ENCODE assay signal across 8 cellular contexts in the genomic region with DNA sequence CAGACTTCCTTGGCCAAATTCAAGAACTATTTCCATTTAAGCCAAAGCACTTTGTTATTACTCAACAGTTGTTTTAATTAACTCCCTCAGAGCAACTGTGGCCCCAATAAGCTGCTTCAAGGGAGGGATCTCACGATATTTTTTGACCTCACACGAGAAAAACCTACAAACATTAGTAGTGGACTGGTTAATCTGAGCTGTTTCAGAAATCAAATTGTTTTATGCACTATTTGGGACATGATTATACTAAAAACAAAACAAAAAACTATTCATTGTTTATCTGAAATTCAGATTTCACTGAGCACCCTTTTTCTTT.
A peak's percentile ranks its signal among the peaks of the same experiment; 100 is the strongest.
DNase-seq lines count a peak whose midpoint lies in the region; ATAC-seq, FAIRE-seq and TF ChIP-seq lines count a peak whose summit lies in the region.

No MANE protein-coding gene starts in this region.

- no peaks in the 10 kb centered on the region for H3F3A ChIP-seq in Loucy (ENCODE audit: low read depth)

- no peaks in the 10 kb centered on the region for H3K27me3 ChIP-seq in Loucy (ENCODE audit: insufficient read depth, low read length, poor library complexity, severe bottlenecking)
- no peaks in the 10 kb centered on the region for H3K27me3 ChIP-seq in esophagus squamous epithelium

- ATAC-seq in HG02623 (IDR thresholded peaks at IDR 0.05; ENCODE audit: unreplicated experiment), result no peak

- peak overlapping the region; percentile 8 for H3K9ac ChIP-seq in Loucy (ENCODE audit: low read depth, low read length, poor library complexity, severe bottlenecking)

- FAIRE-seq in GM12891 (lab: Jason Lieb, UNC), result peak; percentile 52

- no peaks in the 10 kb centered on the region for H3K79me2 ChIP-seq in Loucy (ENCODE audit: insufficient read depth, low read length)

- intact Hi-C loops in esophagus squamous epithelium (cut with DNase I), result no loop called here

- H3K4me1 Mint-ChIP-seq in progenitor cell of endocrine pancreas (ENCODE audit: low read depth), result peaks cover 6% of the 10 kb centered on the region

- no peaks in the 10 kb centered on the region for H3K36me3 ChIP-seq in Loucy (ENCODE audit: insufficient read depth, low read length)
- no peaks in the 10 kb centered on the region for H3K36me3 ChIP-seq in esophagus squamous epithelium

- no peaks in the 10 kb centered on the region for H3K9me3 Mint-ChIP-seq in progenitor cell of endocrine pancreas (ENCODE audit: low read depth)

- TF ChIP-seq CTCF in Loucy (conservative IDR thresholded peaks at IDR 0.05; ENCODE audit: low read length) (no peak), esophagus squamous epithelium (IDR thresholded peaks at IDR 0.05) (no peak), progenitor cell of endocrine pancreas (IDR thresholded peaks at IDR 0.05; ENCODE audit: unreplicated experiment) (no peak)

- peak overlapping the region; percentile 91 for H3K27ac Mint-ChIP-seq in progenitor cell of endocrine pancreas

- H3K36me3 Mint-ChIP-seq in progenitor cell of endocrine pancreas (ENCODE audit: insufficient read depth), result no peaks in the 10 kb centered on the region

- TF ChIP-seq POLR2A in GM12891 (IDR thresholded peaks at IDR 0.05; ENCODE audit: low read depth, low read length) (no peak), esophagus squamous epithelium (IDR thresholded peaks at IDR 0.05) (no peak)

- no peaks in the 10 kb centered on the region for H4K20me1 ChIP-seq in Loucy (ENCODE audit: insufficient read depth, low read length, poor library complexity, severe bottlenecking)

- H3K4me1 ChIP-seq in Loucy (ENCODE audit: insufficient read depth, low read length, poor library complexity, severe bottlenecking) (peaks cover 9% of the 10 kb centered on the region), esophagus squamous epithelium (peaks cover 4 to 15% (median 6%) of the 10 kb centered on the region in 3 donors)

- peak overlapping the region; percentile 72 for H3K4me3 ChIP-seq in Loucy (ENCODE audit: low read length, poor library complexity, severe bottlenecking)
- peak overlapping the region in 3 of 4 donors; percentile 45 to 64 (median 47) for H3K4me3 ChIP-seq in esophagus squamous epithelium

- no peak for DNase-seq in GM12891 (ENCODE audit: insufficient read length, low spot score)
- no peak for DNase-seq in esophagus squamous epithelium (lab: John Stamatoyannopoulos, UW)
- DNase-seq in progenitor cell of endocrine pancreas (ENCODE audit: low spot score, unreplicated experiment), result no peak
- DNase-seq in stimulated activated CD4-positive, alpha-beta T cell treated with anti-CD3 and anti-CD28 coated beads, Interleukin-1b, Interleukin-23, amount 100 ng/mL, for 48 hours, result no peak
- DNase-seq in epidermal melanocyte (ENCODE audit: insufficient read length, low spot score), result no peak
- no peak for DNase-seq in hippocampal formation (lab: John Stamatoyannopoulos, UW)

- H3K27ac ChIP-seq in esophagus squamous epithelium, result peak overlapping the region in 3 of 4 donors; percentile 23 to 61 (median 49)

- WGBS in esophagus squamous epithelium, 2 donors, result 47 to 65% methylated on average over 2 of the region's 2 CpGs

- peak overlapping the region; percentile 86 for H2AFZ ChIP-seq in Loucy (ENCODE audit: low read length)

- H3K27me3 Mint-ChIP-seq in progenitor cell of endocrine pancreas, result peaks cover 60% of the 10 kb centered on the region

- no peaks in the 10 kb centered on the region for H3K9me2 ChIP-seq in Loucy (replicated peaks; ENCODE audit: low read depth, low read length)

- H3K4me3 Mint-ChIP-seq in progenitor cell of endocrine pancreas (ENCODE audit: low read depth), result peak overlapping the region; percentile 85

- H3K4me2 ChIP-seq in Loucy (ENCODE audit: low read depth, low read length, poor library complexity, severe bottlenecking), result peak overlapping the region; percentile 81

- H3K9me3 ChIP-seq in Loucy (ENCODE audit: insufficient read depth, low read depth, low read length) (no peaks in the 10 kb centered on the region), esophagus squamous epithelium (no peaks in the 10 kb centered on the region)

TF ChIP-seq in GM12891, 5 proteins besides CTCF, POLR2A, EP300 and RAD21:
- TF ChIP-seq POU2F2 (IDR thresholded peaks at IDR 0.05; ENCODE audit: low read depth, low read length) (no peak), POLR2AphosphoS5 (IDR thresholded peaks at IDR 0.05; ENCODE audit: low read depth, low read length) (no peak), TAF1 (IDR thresholded peaks at IDR 0.05; ENCODE audit: low read depth, low read length) (no peak), PAX5 (IDR thresholded peaks at IDR 0.05; ENCODE audit: insufficient read depth, low read length, severe bottlenecking) (no peak), SPI1 (IDR thresholded peaks at IDR 0.05; ENCODE audit: low read depth, low read length) (no peak)
